1 cellular context compared by ENCODE assay signal in the genomic region with DNA sequence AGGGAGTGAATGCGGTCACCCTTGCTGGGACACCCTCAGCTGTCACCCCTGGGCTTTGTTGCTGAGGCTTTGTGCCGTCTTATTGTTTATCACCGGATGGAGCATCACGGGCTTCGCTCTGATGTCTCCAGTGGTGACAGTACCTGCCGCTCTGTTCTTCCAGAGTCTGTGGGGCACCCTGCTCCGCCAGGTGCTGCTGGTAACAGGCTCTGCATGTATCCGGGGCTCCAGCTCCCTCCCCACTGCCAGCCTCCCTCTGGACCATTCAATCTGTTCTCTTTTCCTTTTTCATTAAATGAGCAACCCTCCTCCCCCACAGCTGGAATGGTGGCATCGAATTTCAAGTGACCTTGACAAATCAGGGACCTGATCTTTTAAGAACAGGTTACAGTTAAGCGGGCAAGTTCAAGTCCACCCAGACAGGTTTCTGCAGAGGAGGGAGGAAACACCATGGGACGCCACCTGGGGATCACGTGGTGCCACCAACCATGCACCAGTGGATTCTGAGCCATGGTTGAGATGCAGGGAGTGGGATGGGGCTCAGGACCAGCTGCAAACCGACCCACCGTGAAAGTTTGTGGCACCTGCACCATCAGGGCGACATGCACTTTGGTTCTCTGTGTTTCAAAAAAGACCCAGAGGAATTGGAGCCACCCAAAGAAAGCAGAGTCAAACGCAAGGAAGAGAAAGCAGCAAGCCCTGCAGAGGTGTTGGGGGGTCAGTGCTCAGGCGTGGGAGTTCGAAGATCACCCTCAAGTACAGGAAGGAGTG.
TF ChIP-seq lines count a peak whose summit lies in the region.

No MANE protein-coding gene starts in this region.

TF ChIP-seq in GM12878, 131 proteins besides CTCF, POLR2A, EP300 and RAD21:
- TF ChIP-seq, protein P1, sequence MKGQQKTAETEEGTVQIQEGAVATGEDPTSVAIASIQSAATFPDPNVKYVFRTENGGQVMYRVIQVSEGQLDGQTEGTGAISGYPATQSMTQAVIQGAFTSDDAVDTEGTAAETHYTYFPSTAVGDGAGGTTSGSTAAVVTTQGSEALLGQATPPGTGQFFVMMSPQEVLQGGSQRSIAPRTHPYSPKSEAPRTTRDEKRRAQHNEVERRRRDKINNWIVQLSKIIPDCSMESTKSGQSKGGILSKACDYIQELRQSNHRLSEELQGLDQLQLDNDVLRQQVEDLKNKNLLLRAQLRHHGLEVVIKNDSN (IDR thresholded peaks at IDR 0.05; ENCODE audit: borderline replicate concordance, extremely low read length, insufficient read depth, low read depth, low read length): peak; percentile 88
- no peak for TF ChIP-seq SUZ12 (IDR thresholded peaks at IDR 0.05; ENCODE audit: unreplicated experiment)
- TF ChIP-seq, protein P2, sequence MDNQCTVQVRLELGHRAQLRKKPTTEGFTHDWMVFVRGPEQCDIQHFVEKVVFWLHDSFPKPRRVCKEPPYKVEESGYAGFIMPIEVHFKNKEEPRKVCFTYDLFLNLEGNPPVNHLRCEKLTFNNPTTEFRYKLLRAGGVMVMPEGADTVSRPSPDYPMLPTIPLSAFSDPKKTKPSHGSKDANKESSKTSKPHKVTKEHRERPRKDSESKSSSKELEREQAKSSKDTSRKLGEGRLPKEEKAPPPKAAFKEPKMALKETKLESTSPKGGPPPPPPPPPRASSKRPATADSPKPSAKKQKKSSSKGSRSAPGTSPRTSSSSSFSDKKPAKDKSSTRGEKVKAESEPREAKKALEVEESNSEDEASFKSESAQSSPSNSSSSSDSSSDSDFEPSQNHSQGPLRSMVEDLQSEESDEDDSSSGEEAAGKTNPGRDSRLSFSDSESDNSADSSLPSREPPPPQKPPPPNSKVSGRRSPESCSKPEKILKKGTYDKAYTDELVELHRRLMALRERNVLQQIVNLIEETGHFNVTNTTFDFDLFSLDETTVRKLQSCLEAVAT (IDR thresholded peaks at IDR 0.05): no peak
- TF ChIP-seq RAD51 (IDR thresholded peaks at IDR 0.05): peak; percentile 43; the same call in 1 of the 2 replicates
- TF ChIP-seq, protein P3, sequence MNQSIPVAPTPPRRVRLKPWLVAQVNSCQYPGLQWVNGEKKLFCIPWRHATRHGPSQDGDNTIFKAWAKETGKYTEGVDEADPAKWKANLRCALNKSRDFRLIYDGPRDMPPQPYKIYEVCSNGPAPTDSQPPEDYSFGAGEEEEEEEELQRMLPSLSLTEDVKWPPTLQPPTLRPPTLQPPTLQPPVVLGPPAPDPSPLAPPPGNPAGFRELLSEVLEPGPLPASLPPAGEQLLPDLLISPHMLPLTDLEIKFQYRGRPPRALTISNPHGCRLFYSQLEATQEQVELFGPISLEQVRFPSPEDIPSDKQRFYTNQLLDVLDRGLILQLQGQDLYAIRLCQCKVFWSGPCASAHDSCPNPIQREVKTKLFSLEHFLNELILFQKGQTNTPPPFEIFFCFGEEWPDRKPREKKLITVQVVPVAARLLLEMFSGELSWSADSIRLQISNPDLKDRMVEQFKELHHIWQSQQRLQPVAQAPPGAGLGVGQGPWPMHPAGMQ (IDR thresholded peaks at IDR 0.05; ENCODE audit: borderline replicate concordance): no peak
